In genomic region chr9:37967681-37968080, GRCh38 we compare ENCODE assay signal across 1 cellular context.
TF ChIP-seq lines count a peak whose summit lies in the region.

No MANE protein-coding gene starts in this region.

TF ChIP-seq in HepG2, 621 proteins besides CTCF, POLR2A, EP300 and RAD21 (continued from another document):
- TF ChIP-seq, protein P1, sequence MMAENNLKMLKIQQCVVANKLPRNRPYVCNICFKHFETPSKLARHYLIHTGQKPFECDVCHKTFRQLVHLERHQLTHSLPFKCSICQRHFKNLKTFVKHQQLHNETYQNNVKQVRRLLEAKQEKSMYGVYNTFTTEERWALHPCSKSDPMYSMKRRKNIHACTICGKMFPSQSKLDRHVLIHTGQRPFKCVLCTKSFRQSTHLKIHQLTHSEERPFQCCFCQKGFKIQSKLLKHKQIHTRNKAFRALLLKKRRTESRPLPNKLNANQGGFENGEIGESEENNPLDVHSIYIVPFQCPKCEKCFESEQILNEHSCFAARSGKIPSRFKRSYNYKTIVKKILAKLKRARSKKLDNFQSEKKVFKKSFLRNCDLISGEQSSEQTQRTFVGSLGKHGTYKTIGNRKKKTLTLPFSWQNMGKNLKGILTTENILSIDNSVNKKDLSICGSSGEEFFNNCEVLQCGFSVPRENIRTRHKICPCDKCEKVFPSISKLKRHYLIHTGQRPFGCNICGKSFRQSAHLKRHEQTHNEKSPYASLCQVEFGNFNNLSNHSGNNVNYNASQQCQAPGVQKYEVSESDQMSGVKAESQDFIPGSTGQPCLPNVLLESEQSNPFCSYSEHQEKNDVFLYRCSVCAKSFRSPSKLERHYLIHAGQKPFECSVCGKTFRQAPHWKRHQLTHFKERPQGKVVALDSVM (CRISPR knock-in tag; IDR thresholded peaks at IDR 0.05), result no peak
- TF ChIP-seq ZNF761 (CRISPR knock-in tag; conservative IDR thresholded peaks at IDR 0.05) (no peak), ZBTB4 (CRISPR knock-in tag; IDR thresholded peaks at IDR 0.05; ENCODE audit: borderline replicate concordance) (no peak), JUN (CRISPR knock-in tag; IDR thresholded peaks at IDR 0.05) (no peak), BHLHE40 (IDR thresholded peaks at IDR 0.05; ENCODE audit: low read length) (no peak), ZNF788 (CRISPR knock-in tag; IDR thresholded peaks at IDR 0.05; ENCODE audit: borderline replicate concordance) (no peak), RELA (CRISPR knock-in tag; IDR thresholded peaks at IDR 0.05) (no peak), RBM22 (optimal IDR thresholded peaks at IDR 0.05; ENCODE audit: low read length) (no peak), HMGA1 (CRISPR knock-in tag; conservative IDR thresholded peaks at IDR 0.05) (no peak), KDM3A (CRISPR knock-in tag; IDR thresholded peaks at IDR 0.05; ENCODE audit: low read depth) (no peak), RFX1 (IDR thresholded peaks at IDR 0.05) (no peak), ZBTB7A (CRISPR knock-in tag; IDR thresholded peaks at IDR 0.05) (no peak), ATF7 (IDR thresholded peaks at IDR 0.05) (no peak), ATF7 (CRISPR knock-in tag; IDR thresholded peaks at IDR 0.05) (no peak)
- TF ChIP-seq, protein P2, sequence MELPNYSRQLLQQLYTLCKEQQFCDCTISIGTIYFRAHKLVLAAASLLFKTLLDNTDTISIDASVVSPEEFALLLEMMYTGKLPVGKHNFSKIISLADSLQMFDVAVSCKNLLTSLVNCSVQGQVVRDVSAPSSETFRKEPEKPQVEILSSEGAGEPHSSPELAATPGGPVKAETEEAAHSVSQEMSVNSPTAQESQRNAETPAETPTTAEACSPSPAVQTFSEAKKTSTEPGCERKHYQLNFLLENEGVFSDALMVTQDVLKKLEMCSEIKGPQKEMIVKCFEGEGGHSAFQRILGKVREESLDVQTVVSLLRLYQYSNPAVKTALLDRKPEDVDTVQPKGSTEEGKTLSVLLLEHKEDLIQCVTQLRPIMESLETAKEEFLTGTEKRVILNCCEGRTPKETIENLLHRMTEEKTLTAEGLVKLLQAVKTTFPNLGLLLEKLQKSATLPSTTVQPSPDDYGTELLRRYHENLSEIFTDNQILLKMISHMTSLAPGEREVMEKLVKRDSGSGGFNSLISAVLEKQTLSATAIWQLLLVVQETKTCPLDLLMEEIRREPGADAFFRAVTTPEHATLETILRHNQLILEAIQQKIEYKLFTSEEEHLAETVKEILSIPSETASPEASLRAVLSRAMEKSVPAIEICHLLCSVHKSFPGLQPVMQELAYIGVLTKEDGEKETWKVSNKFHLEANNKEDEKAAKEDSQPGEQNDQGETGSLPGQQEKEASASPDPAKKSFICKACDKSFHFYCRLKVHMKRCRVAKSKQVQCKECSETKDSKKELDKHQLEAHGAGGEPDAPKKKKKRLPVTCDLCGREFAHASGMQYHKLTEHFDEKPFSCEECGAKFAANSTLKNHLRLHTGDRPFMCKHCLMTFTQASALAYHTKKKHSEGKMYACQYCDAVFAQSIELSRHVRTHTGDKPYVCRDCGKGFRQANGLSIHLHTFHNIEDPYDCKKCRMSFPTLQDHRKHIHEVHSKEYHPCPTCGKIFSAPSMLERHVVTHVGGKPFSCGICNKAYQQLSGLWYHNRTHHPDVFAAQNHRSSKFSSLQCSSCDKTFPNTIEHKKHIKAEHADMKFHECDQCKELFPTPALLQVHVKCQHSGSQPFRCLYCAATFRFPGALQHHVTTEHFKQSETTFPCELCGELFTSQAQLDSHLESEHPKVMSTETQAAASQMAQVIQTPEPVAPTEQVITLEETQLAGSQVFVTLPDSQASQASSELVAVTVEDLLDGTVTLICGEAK (IDR thresholded peaks at IDR 0.05), result no peak
- TF ChIP-seq, protein P2 (CRISPR knock-in tag; IDR thresholded peaks at IDR 0.05), result no peak
